Comparison of ENCODE assay signal across 7 cellular contexts in the genomic region with DNA sequence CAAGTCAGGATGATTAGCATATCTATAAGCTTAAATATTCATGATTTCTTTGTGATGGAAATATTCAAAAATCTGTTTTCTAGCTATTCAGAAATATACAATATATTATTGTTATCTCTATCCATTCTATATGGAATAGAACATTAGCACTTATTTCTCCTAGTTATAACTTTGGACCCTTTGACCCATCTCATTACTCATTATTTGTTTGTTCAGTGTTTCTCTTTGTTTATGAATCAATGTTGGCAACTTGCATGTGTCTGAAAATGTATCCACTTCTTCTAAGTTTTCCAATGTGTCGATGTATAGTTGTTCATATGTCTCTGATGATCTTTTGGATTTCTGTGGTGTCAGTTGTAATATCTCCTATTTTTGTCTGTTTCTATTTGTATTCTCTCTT.
"Had no signal": no experiment of that assay in that cellular context is flagged by ENCODE, and none has a peak within 500 bp of the region (broad histone marks: within the 10 kb centered on the region; RNA-seq: fewer than 3 reads in every experiment).

No MANE protein-coding gene starts in this region.

- H3K4me3 ChIP-seq: K562 had no signal

- H3K4me2 ChIP-seq: KMS-11 had no signal

- H3K9ac ChIP-seq: KMS-11 had no signal

- FAIRE-seq: HTR-8/SVneo, K562 had no signal

- DNase-seq: IMR-90, KBM-7, KG1 had no signal

- H3K27ac ChIP-seq: HL-60, KMS-11 had no signal

- ATAC-seq: K562 had no signal
